8 cellular contexts compared by ENCODE assay signal in genomic region chrX:155612312-155613224, GRCh38. TPM values are rescaled to one million over a fixed set of nuclear protein-coding genes. Genes with fewer than 3 reads are reported as not detected.
A peak's percentile ranks its signal among the peaks of the same experiment; 100 is the strongest.
DNase-seq lines count a peak whose midpoint lies in the region; ATAC-seq and TF ChIP-seq lines count a peak whose summit lies in the region.

Gene SPRY3 (plus strand): TSS chrX:155612586.
Gene TMLHE (minus strand): TSS chrX:155612952. CDS start chrX:155545276, 67,676 bp downstream.

- H3K79me2 ChIP-seq in SK-N-SH (ENCODE audit: insufficient read depth) = peaks cover 34% of the 10 kb centered on the region; the same call in 1 of the 2 replicates

- H2AFZ ChIP-seq in SK-N-SH (ENCODE audit: low read depth) = peak within 1 kb of the TSS; percentile 94

- DNase-seq in ELR (ENCODE audit: low read depth) = peak; percentile 65
- DNase-seq in H4 (ENCODE audit: low spot score) = peak; percentile 32
- peak; percentile 50 for DNase-seq in LHCN-M2 (ENCODE audit: low read depth)
- DNase-seq in SK-N-SH = peak; percentile 76
- peak; percentile 74 for DNase-seq in activated naive CD8-positive, alpha-beta T cell treated with anti-CD3 and anti-CD28 coated beads for 36 hours
- DNase-seq in Right ventricle myocardium inferior (ENCODE audit: missing footprints) = peak; percentile 80
- peak; percentile 86 for DNase-seq in osteocyte (ENCODE audit: extremely low spot score, unreplicated experiment)
- peak; percentile 73 to 78 for DNase-seq in thyroid gland

- H3K27ac ChIP-seq in SK-N-SH (ENCODE audit: low read depth in 2 of 2, low read length in 1 of 2) = peak within 1 kb of the TSS; percentile 76 to 92
- peak within 1 kb of the TSS; percentile 73 to 94 (median 88) for H3K27ac ChIP-seq in thyroid gland

- no peak for TF ChIP-seq RAD21 in SK-N-SH (IDR thresholded peaks at IDR 0.05; ENCODE audit: low read length)

- peak within 1 kb of the TSS; percentile 79 for H3K4me2 ChIP-seq in SK-N-SH

- H3F3A ChIP-seq in SK-N-SH (replicated peaks; ENCODE audit: insufficient read depth) = peaks cover 4% of the 10 kb centered on the region

- peaks cover 9% of the 10 kb centered on the region for H3K36me3 Mint-ChIP-seq in activated naive CD8-positive, alpha-beta T cell treated with anti-CD3 and anti-CD28 coated beads for 36 hours
- no peaks in the 10 kb centered on the region for H3K36me3 Mint-ChIP-seq in osteocyte (ENCODE audit: unreplicated experiment)

- H3K27me3 Mint-ChIP-seq in activated naive CD8-positive, alpha-beta T cell treated with anti-CD3 and anti-CD28 coated beads for 36 hours = no peaks in the 10 kb centered on the region
- no peaks in the 10 kb centered on the region for H3K27me3 Mint-ChIP-seq in osteocyte (ENCODE audit: unreplicated experiment)

- intact Hi-C loops in Right ventricle myocardium inferior (cut with DNase I) = loop anchor here (5.0 kb wide), 1 partner anchor 145 kb away; no protein-coding TSS in a partner anchor
- intact Hi-C loops in thyroid gland (cut with DNase I) = no loop called here

- peaks cover 6% of the 10 kb centered on the region for H3K4me1 Mint-ChIP-seq in activated naive CD8-positive, alpha-beta T cell treated with anti-CD3 and anti-CD28 coated beads for 36 hours
- peaks cover 7% of the 10 kb centered on the region for H3K4me1 Mint-ChIP-seq in osteocyte (ENCODE audit: unreplicated experiment)

- no peaks in the 10 kb centered on the region for H4K20me1 ChIP-seq in SK-N-SH (ENCODE audit: insufficient read depth)

- peaks cover 0 to 3% of the 10 kb centered on the region in 2 experiments; a peak in 2 of 4 replicates for H3K4me1 ChIP-seq in SK-N-SH (ENCODE audit: control insufficient read depth in 1 of 2, insufficient read depth in 2 of 2, low read depth in 1 of 2, low read length in 1 of 2)
- peaks cover 0 to 3% of the 10 kb centered on the region in 2 donors for H3K4me1 ChIP-seq in thyroid gland

- POLR2A ChIA-PET in SK-N-SH (lab: Yijun Ruan, JAX) = no interaction called here

- 8% methylated on average over 22 of the region's 50 CpGs for WGBS in SK-N-SH (ENCODE audit: low lambda C conversion rate)
- WGBS in thyroid gland, 2 donors = 3% methylated on average over 16 to 19 of the region's 50 CpGs

- H3K4me3 ChIP-seq in SK-N-SH (ENCODE audit: low read depth in 2 of 2, low read length in 1 of 2) = peak within 1 kb of the TSS; percentile 76 to 89
- peak within 1 kb of the TSS; percentile 47 to 69 (median 54) for H3K4me3 ChIP-seq in thyroid gland (replicated peaks in 1 of 3)

- peak within 1 kb of the TSS; percentile 91 for H3K27ac Mint-ChIP-seq in activated naive CD8-positive, alpha-beta T cell treated with anti-CD3 and anti-CD28 coated beads for 36 hours
- peak within 1 kb of the TSS; percentile 95 for H3K27ac Mint-ChIP-seq in osteocyte (ENCODE audit: unreplicated experiment)

- TF ChIP-seq CTCF in SK-N-SH (IDR thresholded peaks at IDR 0.05) = no peak
- no peak for TF ChIP-seq CTCF in osteocyte (IDR thresholded peaks at IDR 0.05)
- no peak for TF ChIP-seq CTCF in thyroid gland (IDR thresholded peaks at IDR 0.05)

- H3K9me3 ChIP-seq in SK-N-SH = no peaks in the 10 kb centered on the region; the same call in 1 of the 2 replicates
- H3K9me3 ChIP-seq in thyroid gland = no peaks in the 10 kb centered on the region

- H3K9me3 Mint-ChIP-seq in activated naive CD8-positive, alpha-beta T cell treated with anti-CD3 and anti-CD28 coated beads for 36 hours = peaks cover 1% of the 10 kb centered on the region
- H3K9me3 Mint-ChIP-seq in osteocyte (ENCODE audit: unreplicated experiment) = peaks cover 18% of the 10 kb centered on the region

- CTCF ChIA-PET in SK-N-SH (lab: Yijun Ruan, JAX) = interaction anchor here (0.6 to 1.1 kb wide), 2 partner anchors 19 to 22 kb away, joined by 3 read pairs; no protein-coding TSS in a partner anchor

- peak; percentile 97 for ATAC-seq in Right ventricle myocardium inferior

- TF ChIP-seq POLR2A in thyroid gland (IDR thresholded peaks at IDR 0.05) = no peak

- peak within 1 kb of the TSS; percentile 89 for H3K4me3 Mint-ChIP-seq in activated naive CD8-positive, alpha-beta T cell treated with anti-CD3 and anti-CD28 coated beads for 36 hours
- peak within 1 kb of the TSS; percentile 85 for H3K4me3 Mint-ChIP-seq in osteocyte (ENCODE audit: unreplicated experiment)

- H3K9ac ChIP-seq in SK-N-SH = peak within 1 kb of the TSS; percentile 95

- TF ChIP-seq EP300 in SK-N-SH (IDR thresholded peaks at IDR 0.05; ENCODE audit: borderline replicate concordance in 1 of 2, low read depth in 1 of 2, low read length in 1 of 2) = no peak

- H3K27me3 ChIP-seq in SK-N-SH (ENCODE audit: insufficient read depth) (no peaks in the 10 kb centered on the region), thyroid gland (no peaks in the 10 kb centered on the region)

- H3K36me3 ChIP-seq in SK-N-SH (replicated peaks in 1 of 2; ENCODE audit: control insufficient read depth in 1 of 2, insufficient read depth in 2 of 2, low read length in 1 of 2) = peaks cover 0 to 11% of the 10 kb centered on the region in 2 experiments
- H3K36me3 ChIP-seq in thyroid gland = no peaks in the 10 kb centered on the region

- no peaks in the 10 kb centered on the region for H3K9me2 ChIP-seq in SK-N-SH

TF ChIP-seq in SK-N-SH, 30 proteins besides CTCF, POLR2A, EP300 and RAD21 (continues in another document):
- TF ChIP-seq JUND (IDR thresholded peaks at IDR 0.05) = no peak
- peak; percentile 58 for TF ChIP-seq POLR2AphosphoS5 (IDR thresholded peaks at IDR 0.05; ENCODE audit: low read depth, low read length)
- no peak for TF ChIP-seq RFX5 (IDR thresholded peaks at IDR 0.05; ENCODE audit: low read length)
- TF ChIP-seq MXI1 (IDR thresholded peaks at IDR 0.05; ENCODE audit: low read depth, low read length) = peak; percentile 59; the same call in 1 of the 2 replicates
- TF ChIP-seq REST (IDR thresholded peaks at IDR 0.05; ENCODE audit: low read depth, low read length) = no peak
- no peak for TF ChIP-seq PBX3 (IDR thresholded peaks at IDR 0.05)
- no peak for TF ChIP-seq IRF3 (IDR thresholded peaks at IDR 0.05; ENCODE audit: low read depth, low read length)

RNA-seq across cellular contexts. Expression of gene SPRY3, which starts in this region (rescaled TPM):
- total RNA-seq in H4 (2014; rRNA removed; shearing (Covaris generic)) = 0.80 and 0.93 TPM in 2 replicates
- total RNA-seq in LHCN-M2 (2014; rRNA removed) (0.32 and 0.86 TPM in 2 replicates), Right ventricle myocardium inferior (0.84 TPM), osteocyte (0.91 and 0.97 TPM in 2 replicates), thyroid gland (1 to 10 TPM; 1.9 to 3.0 (median 2.1) TPM)
- polyA plus RNA-seq in LHCN-M2 (2012) = 0.27 TPM
- 0.39 and 0.78 TPM in 2 replicates for polyA plus RNA-seq in SK-N-SH (2012; rRNA removed)
- polyA plus RNA-seq in SK-N-SH (2012; cell fraction: cytosol; rRNA removed) = 0.35 and 0.39 TPM in 2 replicates
- polyA plus RNA-seq in SK-N-SH (2012; cell fraction: nucleus; rRNA removed) = 1.4 and 2.0 TPM in 2 replicates
- total RNA-seq in activated naive CD8-positive, alpha-beta T cell treated with anti-CD3 and anti-CD28 coated beads for 36 hours = under 1 TPM; 0.16 to 0.19 TPM

RNA-seq across cellular contexts. Expression of gene TMLHE, which starts in this region (rescaled TPM):
- total RNA-seq in H4 (2014; rRNA removed; shearing (Covaris generic)) = 10.9 and 11.0 TPM in 2 replicates
- total RNA-seq in LHCN-M2 (2014; rRNA removed) (10.1 and 10.4 TPM in 2 replicates), Right ventricle myocardium inferior (38.8 TPM), osteocyte (17.1 and 20.8 TPM in 2 replicates), thyroid gland (10 to 100 TPM; 30.1 to 54.1 (median 35.5) TPM)
- 10.3 TPM for polyA plus RNA-seq in LHCN-M2 (2012)
- polyA plus RNA-seq in SK-N-SH (2012; rRNA removed) = 11.3 and 18.7 TPM in 2 replicates
- polyA plus RNA-seq in SK-N-SH (2012; cell fraction: cytosol; rRNA removed) = 13.9 and 14.3 TPM in 2 replicates
- polyA plus RNA-seq in SK-N-SH (2012; cell fraction: nucleus; rRNA removed) = 12.0 and 19.2 TPM in 2 replicates
- total RNA-seq in activated naive CD8-positive, alpha-beta T cell treated with anti-CD3 and anti-CD28 coated beads for 36 hours = 1 to 10 TPM; 8.3 to 9.1 TPM

Comparison
In these comparisons a context has a peak if more than half of its experiments do, and no peak if none do; other contexts are left out.
1. Peak in every context shown above with its lines: DNase-seq, ATAC-seq, H3K4me3 ChIP-seq and H3K27ac ChIP-seq.
2. DNase-seq: peak in every context shown above with its lines; median percentile 86 in osteocyte; 80 in Right ventricle myocardium inferior; 76 in SK-N-SH; 76 in thyroid gland; 74 in activated naive CD8-positive, alpha-beta T cell treated with anti-CD3 and anti-CD28 coated beads for 36 hours; 65 in ELR; 50 in LHCN-M2; 32 in H4.